Comparison of ENCODE assay signal across 2 cellular contexts in genomic region chr2:112791019-112791418, GRCh38.
TF ChIP-seq lines count a peak whose summit lies in the region.

No MANE protein-coding gene starts in this region.

TF ChIP-seq in GM23338, 12 proteins besides CTCF, POLR2A, EP300 and RAD21:
- TF ChIP-seq ZNF462 (CRISPR knock-in tag; IDR thresholded peaks at IDR 0.05) (no peak), STAT1 (IDR thresholded peaks at IDR 0.05; ENCODE audit: unreplicated experiment) (no peak), ETS1 (IDR thresholded peaks at IDR 0.05) (no peak), POLR2AphosphoS5 (IDR thresholded peaks at IDR 0.05; ENCODE audit: low read depth) (no peak), EZH2 (IDR thresholded peaks at IDR 0.05; ENCODE audit: low read depth, unreplicated experiment) (no peak)

TF ChIP-seq in H1, 55 proteins besides CTCF, POLR2A, EP300 and RAD21:
- TF ChIP-seq PHF8 (conservative IDR thresholded peaks at IDR 0.05; ENCODE audit: low read depth, low read length) = no peak
- no peak for TF ChIP-seq NRF1 (IDR thresholded peaks at IDR 0.05; ENCODE audit: low read depth, low read length)
- TF ChIP-seq SIX5 (IDR thresholded peaks at IDR 0.05; ENCODE audit: low read depth, low read length) = no peak
